19 cellular contexts compared by ENCODE assay signal in the genomic region with DNA sequence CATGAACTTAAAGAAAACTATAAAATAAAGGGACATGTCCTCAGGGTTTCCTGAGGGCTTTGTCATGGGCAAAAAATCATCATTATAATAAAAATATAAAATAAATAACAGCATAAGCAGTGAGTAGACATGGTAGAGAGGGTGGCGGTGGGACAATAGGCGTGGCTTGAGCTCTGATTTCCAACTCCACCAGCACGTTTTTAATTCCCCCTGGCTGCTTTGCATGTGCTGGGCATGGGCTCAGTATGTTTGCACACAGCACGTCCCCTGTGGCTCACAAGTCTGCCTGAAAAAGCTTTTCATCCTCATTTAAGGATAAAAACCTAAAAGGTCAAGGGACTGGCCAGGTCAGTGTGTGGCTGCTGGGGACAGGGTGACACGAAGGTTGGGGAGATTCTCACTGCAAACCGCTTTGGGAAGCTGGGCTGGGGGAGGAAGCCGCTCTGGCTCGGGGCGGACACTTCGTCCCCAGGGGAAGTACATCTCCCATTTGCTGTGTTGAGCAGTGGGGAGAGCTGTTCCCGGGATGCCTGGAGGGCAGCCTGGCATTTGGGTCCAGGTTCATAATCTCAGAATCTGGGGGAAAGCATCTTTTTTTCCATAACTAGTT. TPM values are rescaled to one million over a fixed set of nuclear protein-coding genes. Genes with fewer than 3 reads are reported as not detected.
A peak's percentile ranks its signal among the peaks of the same experiment; 100 is the strongest.
DNase-seq lines count a peak whose midpoint lies in the region; ATAC-seq and TF ChIP-seq lines count a peak whose summit lies in the region.
"Had no signal": no experiment of that assay in that cellular context is flagged by ENCODE, and none has a peak within 500 bp of the region (broad histone marks: within the 10 kb centered on the region; RNA-seq: fewer than 3 reads in every experiment).

No MANE protein-coding gene starts in this region.

- no peak overlapping the region for H3K27ac ChIP-seq in HCT116 (ENCODE audit: low read depth, low read length)
- H3K27ac ChIP-seq in Panc1 (ENCODE audit: low read length): no peak overlapping the region
- H3K27ac ChIP-seq in smooth muscle cell (ENCODE audit: low read depth): no peak overlapping the region
- H3K27ac ChIP-seq in right atrium auricular region: no peak overlapping the region
- H3K27ac ChIP-seq: gastroesophageal sphincter, neutrophil had no signal

- TF ChIP-seq CTCF in HCT116 (IDR thresholded peaks at IDR 0.05 in 2 of 3, conservative IDR thresholded peaks at IDR 0.05 in 1 of 3; ENCODE audit: borderline replicate concordance in 1 of 3, insufficient read depth in 1 of 3, low read depth in 2 of 3, low read length in 2 of 3): no peak
- TF ChIP-seq CTCF in Panc1 (IDR thresholded peaks at IDR 0.05): no peak
- no peak for TF ChIP-seq CTCF in smooth muscle cell (IDR thresholded peaks at IDR 0.05; ENCODE audit: borderline replicate concordance, insufficient read depth, poor library complexity, severe bottlenecking)
- no peak for TF ChIP-seq CTCF in right atrium auricular region (IDR thresholded peaks at IDR 0.05)

- H3K27me3 ChIP-seq in HCT116 (ENCODE audit: insufficient read depth, low read length) (peaks cover 15% of the 10 kb centered on the region; the same call in 1 of the 2 replicates), Panc1 (ENCODE audit: control insufficient read depth, insufficient read depth, low read length) (no peaks in the 10 kb centered on the region), iPS-15b (ENCODE audit: control insufficient read depth, insufficient read depth, low read length) (peaks cover 2% of the 10 kb centered on the region), smooth muscle cell (ENCODE audit: low read depth) (peaks cover 18% of the 10 kb centered on the region), right atrium auricular region (no peaks in the 10 kb centered on the region)

- TF ChIP-seq RAD21 in HCT116 (IDR thresholded peaks at IDR 0.05; ENCODE audit: low read depth): no peak

- H3K9me2 ChIP-seq in HCT116 (ENCODE audit: insufficient read depth): no peaks in the 10 kb centered on the region

- H3K36me3 ChIP-seq in HCT116 (ENCODE audit: control insufficient read depth in 1 of 2, insufficient read depth in 2 of 2, low read length in 2 of 2) (no peaks in the 10 kb centered on the region), Panc1 (ENCODE audit: control insufficient read depth, insufficient read depth, low read length) (no peaks in the 10 kb centered on the region), iPS-15b (ENCODE audit: control insufficient read depth, insufficient read depth, low read length) (no peaks in the 10 kb centered on the region), smooth muscle cell (ENCODE audit: low read depth) (no peaks in the 10 kb centered on the region), right atrium auricular region (no peaks in the 10 kb centered on the region)
- H3K36me3 ChIP-seq: BE2C, gastroesophageal sphincter, neutrophil had no signal

- intact Hi-C loops in HCT116 (cut with micrococcal nuclease) (loop anchor here (5.0 kb wide), 1 partner anchor 220 kb away; a partner anchor contains a TSS), Panc1 (cut with micrococcal nuclease; ENCODE audit: unreplicated experiment) (loop anchor here (10.0 kb wide), 1 partner anchor 228 kb away; no protein-coding TSS in a partner anchor)

- H3K79me2 ChIP-seq in HCT116 (ENCODE audit: insufficient read depth, low read length): no peaks in the 10 kb centered on the region
- H3K79me2 ChIP-seq in smooth muscle cell (ENCODE audit: low read depth): no peaks in the 10 kb centered on the region

- ATAC-seq in HCT116: peak; percentile 23
- ATAC-seq in Panc1: peak; percentile 57
- ATAC-seq: gastroesophageal sphincter had no signal

- RAD21 ChIA-PET in HCT116 (lab: Charles Lee; ENCODE audit: low non-redundant PET in 1 of 2, low total read pairs in 2 of 2, uncharacterized antibody in 2 of 2, unreplicated experiment in 2 of 2): no interaction called here

- no peaks in the 10 kb centered on the region for H3F3A ChIP-seq in smooth muscle cell (ENCODE audit: low read depth)

- H3K4me1 ChIP-seq in HCT116 (ENCODE audit: control insufficient read depth in 1 of 2, insufficient read depth in 2 of 2, low read length in 2 of 2) (peaks cover 9 to 22% of the 10 kb centered on the region in 2 experiments), Panc1 (ENCODE audit: control insufficient read depth, insufficient read depth, low read length) (peaks cover 9% of the 10 kb centered on the region), iPS-15b (ENCODE audit: control insufficient read depth, insufficient read depth, low read length) (peaks cover 4% of the 10 kb centered on the region), smooth muscle cell (ENCODE audit: low read depth) (no peaks in the 10 kb centered on the region), right atrium auricular region (peaks cover 0 to under 1% of the 10 kb centered on the region in 2 donors)
- H3K4me1 ChIP-seq: BE2C, gastroesophageal sphincter had no signal

- H3K9ac ChIP-seq in HCT116 (ENCODE audit: low read length): 0 out of 2 replicates have a peak overlapping the region, but pooled peaks have one; percentile 10
- no peak overlapping the region for H3K9ac ChIP-seq in iPS-15b (ENCODE audit: low read depth, low read length)
- no peak overlapping the region for H3K9ac ChIP-seq in smooth muscle cell (ENCODE audit: low read depth)

- POLR2A ChIA-PET in HCT116 (lab: Charles Lee): no interaction called here
- POLR2A ChIA-PET in Panc1 (lab: Charles Lee): interaction anchor here (0.6 kb wide), 2 partner anchors 72 to 146 kb away, joined by 3 read pairs; no protein-coding TSS in a partner anchor

- TF ChIP-seq POLR2A in HCT116 (IDR thresholded peaks at IDR 0.05; ENCODE audit: borderline replicate concordance, extremely low read depth, insufficient read depth, insufficient read length): no peak

- no peak overlapping the region for H3K4me3 ChIP-seq in HCT116 (replicated peaks in 1 of 2; ENCODE audit: low read depth in 1 of 2, low read length in 2 of 2)
- H3K4me3 ChIP-seq in Panc1 (ENCODE audit: low read depth in 2 of 2, low read length in 2 of 2): peak overlapping the region in 1 of 2 experiments; percentile 13; a peak in 1 of 4 replicates
- peak overlapping the region; percentile 27 for H3K4me3 ChIP-seq in iPS-15b (ENCODE audit: low read depth, low read length)
- no peak overlapping the region for H3K4me3 ChIP-seq in smooth muscle cell
- no peak overlapping the region for H3K4me3 ChIP-seq in right atrium auricular region
- H3K4me3 ChIP-seq: gastroesophageal sphincter had no signal

- peak overlapping the region; percentile 1 for H2AFZ ChIP-seq in HCT116 (ENCODE audit: low read depth, low read length, poor library complexity, severe bottlenecking)
- H2AFZ ChIP-seq in smooth muscle cell (ENCODE audit: low read depth): no peak overlapping the region

- CTCF ChIA-PET in HCT116 (lab: Charles Lee) (interaction anchor here (0.8 to 0.9 kb wide), 2 partner anchors 219 to 495 kb away, joined by 3 to 5 read pairs; a partner anchor contains a TSS), Panc1 (lab: Charles Lee) (interaction anchor here (0.5 to 0.8 kb wide), 2 partner anchors 22 to 35 kb away, joined by 3 to 6 read pairs; no protein-coding TSS in a partner anchor)

- H3K9me3 ChIP-seq in HCT116 (ENCODE audit: control insufficient read depth in 1 of 2, insufficient read depth in 1 of 2, low read depth in 1 of 2, low read length in 2 of 2) (peaks cover 0 to 15% of the 10 kb centered on the region in 2 experiments; a peak in 2 of 4 replicates), Panc1 (ENCODE audit: control insufficient read depth, insufficient read depth, low read depth, low read length) (peaks cover 5% of the 10 kb centered on the region; the same call in 1 of the 2 replicates), iPS-15b (ENCODE audit: control insufficient read depth, insufficient read depth, low read length) (no peaks in the 10 kb centered on the region), smooth muscle cell (replicated peaks; ENCODE audit: low read depth) (no peaks in the 10 kb centered on the region), right atrium auricular region (peaks cover 0 to 15% of the 10 kb centered on the region in 2 donors)
- H3K9me3 ChIP-seq: neutrophil had no signal

- in situ Hi-C loops in Panc1 (cut with HindIII; ENCODE audit: low pct_unique_long_range_greater_than_20kb, low sequenced_read_pairs): no loop called here

- peak overlapping the region; percentile 60 for H3K4me2 ChIP-seq in HCT116 (ENCODE audit: low read length)
- H3K4me2 ChIP-seq in smooth muscle cell: peak overlapping the region; percentile 26

- DNase-seq in HCT116 (ENCODE audit: low read depth, low spot score) (no peak), Panc1 (ENCODE audit: low read depth, low spot score) (no peak), smooth muscle cell (lab: John Stamatoyannopoulos, UW; ENCODE audit: unreplicated experiment) (no peak), hepatic stellate cell (ENCODE audit: low spot score) (no peak), right atrium auricular region (ENCODE audit: low spot score) (no peak), NK-92 (lab: John Stamatoyannopoulos, UW; ENCODE audit: unreplicated experiment) (no peak)
- DNase-seq: activated CD4-positive, alpha-beta T cell treated with anti-CD3 and anti-CD28 coated beads for 1 hour; activated gamma-delta T cell; aorta; BE2C; kidney; midbrain; NCI-H1092 treated with DMSO at 0.1 percent for 48 hours; right cardiac atrium had no signal

- 34% methylated on average over 11 of the region's 11 CpGs for WGBS in smooth muscle cell (ENCODE audit: low lambda C conversion rate)

- BruUV-seq in HCT116 (replicated peaks; lab: Mats Ljungman, UMichigan): no TSS peak
- no TSS peak for BruUV-seq in Panc1 (replicated peaks; lab: Mats Ljungman, UMichigan)

- H4K20me1 ChIP-seq in HCT116 (ENCODE audit: insufficient read depth): no peaks in the 10 kb centered on the region
- H4K20me1 ChIP-seq in smooth muscle cell (ENCODE audit: low read depth): no peaks in the 10 kb centered on the region

TF ChIP-seq in HCT116, 20 proteins besides CTCF, POLR2A, EP300 and RAD21 (continues in another document):
- no peak for TF ChIP-seq FOSL1 (IDR thresholded peaks at IDR 0.05; ENCODE audit: low read depth)
- TF ChIP-seq EGR1 (IDR thresholded peaks at IDR 0.05; ENCODE audit: low read depth): no peak
- TF ChIP-seq ELF1 (IDR thresholded peaks at IDR 0.05; ENCODE audit: borderline replicate concordance, low read depth): no peak
- TF ChIP-seq TCF7L2 (IDR thresholded peaks at IDR 0.05; ENCODE audit: borderline replicate concordance, extremely low read depth, insufficient read depth, insufficient read length): no peak
- TF ChIP-seq ZNF274 (IDR thresholded peaks at IDR 0.05; ENCODE audit: low read depth, low read length): no peak

RNA-seq across cellular contexts. Expression of a gene that starts 32.6 kb away (rescaled TPM):
- total RNA-seq in HCT116 (2021; ENCODE audit: unreplicated experiment) (not detected), Panc1 (2021; ENCODE audit: unreplicated experiment) (not detected), smooth muscle cell (2.4 and 8.0 TPM in 2 replicates), right atrium auricular region (100 to 1,000 TPM; 285 to 402 TPM)
- not detected in 2 replicates for polyA plus RNA-seq in HCT116 (2012)
- polyA plus RNA-seq in Panc1 (2012; ENCODE audit: insufficient read length): not detected
- 6.8 and 7.9 TPM in 2 replicates for polyA plus RNA-seq in smooth muscle cell
- total RNA-seq: aorta, endothelial cell of umbilical vein, gastroesophageal sphincter, kidney, temporal lobe had no signal
- polyA plus RNA-seq: endothelial cell of umbilical vein had no signal

RNA-seq across cellular contexts. Expression of a gene that starts 58.0 kb away (rescaled TPM):
- 18.6 TPM for total RNA-seq in HCT116 (2021; ENCODE audit: unreplicated experiment)
- 20.4 and 20.9 TPM in 2 replicates for polyA plus RNA-seq in HCT116 (2012)
- total RNA-seq in Panc1 (2021; ENCODE audit: unreplicated experiment): 12.3 TPM
- polyA plus RNA-seq in Panc1 (2012; ENCODE audit: insufficient read length): 8.6 TPM
- total RNA-seq in smooth muscle cell: 16.2 and 18.6 TPM in 2 replicates
- 15.0 and 21.1 TPM in 2 replicates for polyA plus RNA-seq in smooth muscle cell
- total RNA-seq in right atrium auricular region: 10 to 100 TPM in 1 of 2 donors, 1 to 10 TPM in 1; 7.2 to 11.6 TPM

Comparison
In these comparisons a context has a peak if more than half of its experiments do, and no peak if none do; other contexts are left out.
1. RNA of a gene that starts 32.6 kb away (total RNA-seq): 285 to 402 TPM in right atrium auricular region; 2.4 to 8.0 TPM in smooth muscle cell, not detected in HCT116 (single experiment) and not detected in Panc1 (single experiment); every median in the first group is over 10 times any median in the second.